ENCODE assay signal across 33 cellular contexts in genomic region chr2:126849054-126849453, GRCh38. TPM values are rescaled to one million over a fixed set of nuclear protein-coding genes. Genes with fewer than 3 reads are reported as not detected.
"Had no signal": no experiment of that assay in that cellular context is flagged by ENCODE, and none has a peak within 500 bp of the region (broad histone marks: within the 10 kb centered on the region; RNA-seq: fewer than 3 reads in every experiment).

No MANE protein-coding gene starts in this region.

- H3K27ac ChIP-seq: epithelial cell of prostate, esophagus squamous epithelium, gastrocnemius medialis, heart right ventricle, left lung, lower lobe of right lung had no signal

- H3K4me3 ChIP-seq: esophagus squamous epithelium, gastrocnemius medialis, heart right ventricle, left lung, lower lobe of right lung, mucosa of descending colon had no signal

- ATAC-seq: effector memory CD8-positive, alpha-beta T cell; esophagus mucosa; gastrocnemius medialis; heart right ventricle; left cardiac atrium; left lung; left ventricle myocardium superior; lower lobe of right lung; mucosa of descending colon had no signal

- H3K27me3 ChIP-seq: esophagus squamous epithelium, gastrocnemius medialis, left lung had no signal

- FAIRE-seq: colon, endometrium, islet of Langerhans, keratinocyte had no signal

- H3K4me1 ChIP-seq: esophagus squamous epithelium, gastrocnemius medialis, heart right ventricle, left lung, lower lobe of right lung had no signal

- H3K9me3 ChIP-seq: esophagus squamous epithelium, gastrocnemius medialis, heart right ventricle, left lung, lower lobe of right lung, mucosa of descending colon had no signal

- DNase-seq: cortex of kidney; effector CD8-positive, alpha-beta T cell; effector memory CD8-positive, alpha-beta T cell; endodermal cell; erythroblast; esophagus squamous epithelium; foreskin fibroblast; foreskin melanocyte; gastrocnemius medialis; glutamatergic neuron; heart right ventricle; hippocampal formation; left cardiac atrium; left lung; left ventricle myocardium superior; lower lobe of right lung; mesenchymal stem cell; mucosa of descending colon; naive B cell had no signal

- H3K36me3 ChIP-seq: esophagus squamous epithelium, gastrocnemius medialis, heart right ventricle, left lung, lower lobe of right lung had no signal

RNA-seq across cellular contexts. Expression of gene TEX51, which starts 49.6 kb away (rescaled TPM):
- total RNA-seq: dermis microvascular lymphatic vessel endothelial cell, endodermal cell, esophagus mucosa, esophagus squamous epithelium, gastrocnemius medialis, glomerular endothelial cell, heart right ventricle, kidney epithelial cell, left cardiac atrium, left lung, left ventricle myocardium superior, lower leg skin, lower lobe of right lung, lung microvascular endothelial cell, mesenteric fat pad, mesothelial cell of epicardium, mucosa of descending colon, myocyte had no signal
- polyA plus RNA-seq: heart right ventricle, keratinocyte had no signal
